22 cellular contexts compared by ENCODE assay signal in genomic region chr1:165306543-165307434, GRCh38. TPM values are rescaled to one million over a fixed set of nuclear protein-coding genes. Genes with fewer than 3 reads are reported as not detected.
"Had no signal": no experiment of that assay in that cellular context is flagged by ENCODE, and none has a peak within 500 bp of the region (broad histone marks: within the 10 kb centered on the region; RNA-seq: fewer than 3 reads in every experiment).

No MANE protein-coding gene starts in this region.

- H3K27ac Mint-ChIP-seq: mesothelial cell of epicardium; natural killer cell treated with Interleukin-12 subunit alpha and Interleukin-12 subunit beta and Interleukin-15 and Interleukin-18, amount 100 ng/mL, for 72 hours; stimulated activated memory B cell treated with anti-CD40 and anti-IgM and Interleukin-4, amounts not matched to agents 10 μg/mL and 1 μg/mL and 100 μg/mL, for 72 hours had no signal

- H3K9me3 Mint-ChIP-seq: mesothelial cell of epicardium; natural killer cell treated with Interleukin-12 subunit alpha and Interleukin-12 subunit beta and Interleukin-15 and Interleukin-18, amount 100 ng/mL, for 72 hours; stimulated activated memory B cell treated with anti-CD40 and anti-IgM and Interleukin-4, amounts not matched to agents 10 μg/mL and 1 μg/mL and 100 μg/mL, for 72 hours had no signal

- H3K36me3 ChIP-seq: ascending aorta, esophagus muscularis mucosa, lower lobe of right lung had no signal

- H3K4me3 ChIP-seq: ascending aorta, esophagus muscularis mucosa, lower lobe of right lung had no signal

- H3K4me3 Mint-ChIP-seq: mesothelial cell of epicardium; natural killer cell treated with Interleukin-12 subunit alpha and Interleukin-12 subunit beta and Interleukin-15 and Interleukin-18, amount 100 ng/mL, for 72 hours; stimulated activated memory B cell treated with anti-CD40 and anti-IgM and Interleukin-4, amounts not matched to agents 10 μg/mL and 1 μg/mL and 100 μg/mL, for 72 hours had no signal

- H3K27me3 Mint-ChIP-seq: stimulated activated memory B cell treated with anti-CD40 and anti-IgM and Interleukin-4, amounts not matched to agents 10 μg/mL and 1 μg/mL and 100 μg/mL, for 72 hours had no signal

- DNase-seq: activated CD4-positive, alpha-beta T cell treated with anti-CD3 and anti-CD28 coated beads, Interleukin-2, amount 50 U/mL, for 1 hour; activated CD4-positive, CD25-positive, alpha-beta regulatory T cell treated with anti-CD3 and anti-CD28 coated beads, Interleukin-2, amount 50 U/mL, for 72 hours; activated CD8-positive, alpha-beta memory T cell treated with anti-CD3 and anti-CD28 coated beads, Interleukin-2, amount 50 U/mL, for 48 hours; activated effector memory CD4-positive, alpha-beta T cell treated with anti-CD3 and anti-CD28 coated beads, Interleukin-2, amount 50 U/mL, for 16 hours; activated naive CD4-positive, alpha-beta T cell treated with anti-CD3 and anti-CD28 coated beads, Interleukin-2, amount 50 U/mL, for 16 hours; activated T-cell treated with anti-CD3 and anti-CD28 coated beads, Interleukin-2, amount 50 U/mL, for 48 hours; cerebellar nuclear complex; effector CD4-positive, alpha-beta T cell; islet precursor cell; lower lobe of right lung; nucleus accumbens; stimulated activated CD4-positive, alpha-beta T cell treated with anti-CD3 and anti-CD28 coated beads, Interleukin-4, amount 100 ng/mL, for 4 hours; T1000 had no signal

- H3K9me3 ChIP-seq: ascending aorta, esophagus muscularis mucosa, lower lobe of right lung had no signal

- H3K4me1 ChIP-seq: ascending aorta, esophagus muscularis mucosa, lower lobe of right lung had no signal

- H3K36me3 Mint-ChIP-seq: mesothelial cell of epicardium; natural killer cell treated with Interleukin-12 subunit alpha and Interleukin-12 subunit beta and Interleukin-15 and Interleukin-18, amount 100 ng/mL, for 72 hours; stimulated activated memory B cell treated with anti-CD40 and anti-IgM and Interleukin-4, amounts not matched to agents 10 μg/mL and 1 μg/mL and 100 μg/mL, for 72 hours had no signal

- H3K4me1 Mint-ChIP-seq: mesothelial cell of epicardium; stimulated activated memory B cell treated with anti-CD40 and anti-IgM and Interleukin-4, amounts not matched to agents 10 μg/mL and 1 μg/mL and 100 μg/mL, for 72 hours had no signal

- H3K27ac ChIP-seq: ascending aorta, lower lobe of right lung had no signal

- H3K27me3 ChIP-seq: ascending aorta had no signal

RNA-seq across cellular contexts. Expression of gene LMX1A, which starts 49.7 kb away (rescaled TPM):
- total RNA-seq: bronchial epithelial cell; glomerular endothelial cell; natural killer cell treated with Interleukin-12 subunit alpha and Interleukin-12 subunit beta and Interleukin-15 and Interleukin-18, amount 100 ng/mL, for 72 hours; T-helper 1 cell treated with Interleukin-12 subunit alpha and Interleukin-12 subunit beta and Interleukin-4 antibody, amounts not matched to agents 30 ng/mL and 1 ng/mL, for 36 hours; ureter had no signal
